In the genomic region with DNA sequence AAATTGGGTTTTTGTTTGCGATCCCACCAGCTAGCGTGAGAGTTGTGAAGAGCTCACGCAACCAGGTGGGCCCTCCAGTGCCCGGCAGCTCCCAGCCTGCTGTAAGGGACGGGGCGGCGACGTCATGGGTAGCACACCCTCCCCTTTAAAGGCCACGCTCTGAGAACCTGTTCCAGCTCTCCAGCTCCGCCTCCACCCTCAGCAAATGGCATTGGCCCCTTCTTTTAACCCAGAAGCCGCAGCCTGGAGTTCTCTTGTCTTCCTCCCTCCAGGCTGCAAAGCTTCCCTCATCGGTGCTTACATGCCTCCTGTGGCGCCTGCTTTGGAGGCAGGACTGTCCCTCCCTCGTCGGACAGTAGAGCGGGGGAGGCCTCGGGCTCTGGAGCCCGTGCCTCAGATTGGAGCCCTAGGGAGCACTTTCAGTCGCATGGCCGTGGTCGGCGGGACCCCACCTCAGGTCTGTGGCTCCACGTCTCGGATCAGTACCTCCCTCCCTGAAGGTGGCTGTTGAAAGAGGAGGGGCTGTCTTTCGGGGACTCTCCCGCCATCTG, we compare ENCODE assay signal across 31 cellular contexts. TPM values are rescaled to one million over a fixed set of nuclear protein-coding genes. Genes with fewer than 3 reads are reported as not detected.
A peak's percentile ranks its signal among the peaks of the same experiment; 100 is the strongest.
DNase-seq lines count a peak whose midpoint lies in the region; ATAC-seq, FAIRE-seq and TF ChIP-seq lines count a peak whose summit lies in the region.
"Had no signal": no experiment of that assay in that cellular context is flagged by ENCODE, and none has a peak within 500 bp of the region (broad histone marks: within the 10 kb centered on the region; RNA-seq: fewer than 3 reads in every experiment).

No MANE protein-coding gene starts in this region.

- TF ChIP-seq RAD21 in HepG2 (CRISPR knock-in tag; IDR thresholded peaks at IDR 0.05), result no peak

- TF ChIP-seq EP300 in HepG2 (IDR thresholded peaks at IDR 0.05; ENCODE audit: low read depth in 2 of 2, low read length in 2 of 2) (no peak), HepG2 (CRISPR knock-in tag; IDR thresholded peaks at IDR 0.05; ENCODE audit: borderline replicate concordance) (no peak), sigmoid colon (IDR thresholded peaks at IDR 0.05) (no peak)

- H3K4me3 Mint-ChIP-seq in GM23338 (no peak overlapping the region), endothelial cell (ENCODE audit: unreplicated experiment) (no peak overlapping the region)
- H3K4me3 Mint-ChIP-seq: activated CD4-positive, alpha-beta T cell treated with anti-CD3 and anti-CD28 coated beads, Interleukin-2, amount 10 ng/mL, durations not matched to agents 7 days and 5 days; activated naive CD8-positive, alpha-beta T cell treated with anti-CD3 and anti-CD28 coated beads, Interleukin-2, amount 50 U/mL, for 24 hours; central memory CD8-positive, alpha-beta T cell; nephron; WTC11 had no signal

- H3K36me3 ChIP-seq in GM23338 (ENCODE audit: insufficient read depth), result peaks cover 13% of the 10 kb centered on the region; the same call in 1 of the 2 replicates
- peaks cover 32 to 75% of the 10 kb centered on the region in 2 experiments; a peak in 4 of 5 replicates for H3K36me3 ChIP-seq in HepG2 (replicated peaks in 1 of 2; ENCODE audit: control insufficient read depth in 1 of 2, insufficient read depth in 2 of 2, low read length in 2 of 2)
- H3K36me3 ChIP-seq in sigmoid colon, result peaks cover 46 to 97% (median 64%) of the 10 kb centered on the region in 4 donors

- H3K4me1 ChIP-seq in GM23338 (ENCODE audit: insufficient read depth) (no peaks in the 10 kb centered on the region), HepG2 (ENCODE audit: insufficient read depth, low read length) (no peaks in the 10 kb centered on the region), sigmoid colon (no peaks in the 10 kb centered on the region)
- H3K4me1 ChIP-seq: gastrocnemius medialis, parathyroid adenoma, testis had no signal

- peaks cover 3% of the 10 kb centered on the region; the same call in 1 of the 3 replicates for H3K4me1 Mint-ChIP-seq in GM23338
- no peaks in the 10 kb centered on the region for H3K4me1 Mint-ChIP-seq in endothelial cell (ENCODE audit: unreplicated experiment)
- H3K4me1 Mint-ChIP-seq: activated CD4-positive, alpha-beta T cell treated with anti-CD3 and anti-CD28 coated beads, Interleukin-2, amount 10 ng/mL, durations not matched to agents 7 days and 5 days; central memory CD8-positive, alpha-beta T cell; nephron; WTC11 had no signal

- no peak for FAIRE-seq in HepG2 (lab: Jason Lieb, UNC)
- FAIRE-seq: D721Med, GM12892, H54 had no signal

- intact Hi-C loops in HepG2 (cut with micrococcal nuclease; ENCODE audit: unreplicated experiment), result no loop called here
- intact Hi-C loops in sigmoid colon (cut with DNase I), result no loop called here

- no peak overlapping the region for H3K4me3 ChIP-seq in GM23338
- H3K4me3 ChIP-seq in HepG2 (replicated peaks in 1 of 3; ENCODE audit: insufficient read depth in 1 of 3, low read depth in 2 of 3, low read length in 3 of 3), result no peak overlapping the region
- no peak overlapping the region for H3K4me3 ChIP-seq in sigmoid colon
- H3K4me3 ChIP-seq: dorsolateral prefrontal cortex, gastrocnemius medialis, left ventricle myocardium inferior, right lobe of liver, testis had no signal

- peak; percentile 58 for ATAC-seq in GM23338
- no peak for ATAC-seq in HepG2
- ATAC-seq in GM21390 (IDR thresholded peaks at IDR 0.05; ENCODE audit: unreplicated experiment), result no peak
- ATAC-seq: activated naive CD8-positive, alpha-beta T cell treated with anti-CD3 and anti-CD28 coated beads, Interleukin-2, amount 50 U/mL, for 24 hours; gastrocnemius medialis; right lobe of liver; WTC11 had no signal

- H4K20me1 ChIP-seq in GM23338 (replicated peaks; ENCODE audit: insufficient read depth), result peaks cover 2% of the 10 kb centered on the region; the same call in 1 of the 2 replicates
- no peaks in the 10 kb centered on the region for H4K20me1 ChIP-seq in HepG2 (ENCODE audit: insufficient read depth, low read length)

- H3K9me3 Mint-ChIP-seq in GM23338 (peaks cover 3% of the 10 kb centered on the region; the same call in 1 of the 3 replicates), endothelial cell (ENCODE audit: unreplicated experiment) (no peaks in the 10 kb centered on the region)
- H3K9me3 Mint-ChIP-seq: activated CD4-positive, alpha-beta T cell treated with anti-CD3 and anti-CD28 coated beads, Interleukin-2, amount 10 ng/mL, durations not matched to agents 7 days and 5 days; activated naive CD8-positive, alpha-beta T cell treated with anti-CD3 and anti-CD28 coated beads, Interleukin-2, amount 50 U/mL, for 24 hours; central memory CD8-positive, alpha-beta T cell; nephron; WTC11 had no signal

- no TSS peak for BruUV-seq in HepG2 (replicated peaks; lab: Mats Ljungman, UMichigan)

- in situ Hi-C loops in HepG2 (cut with HindIII; ENCODE audit: extremely low pct_ligation_motif_present, low pct_unique_long_range_greater_than_20kb), result no loop called here

- peaks cover 13% of the 10 kb centered on the region for H3K27me3 Mint-ChIP-seq in GM23338 (ENCODE audit: insufficient read depth, low read depth, poor library complexity)
- H3K27me3 Mint-ChIP-seq in endothelial cell (ENCODE audit: unreplicated experiment), result no peaks in the 10 kb centered on the region
- H3K27me3 Mint-ChIP-seq: activated CD4-positive, alpha-beta T cell treated with anti-CD3 and anti-CD28 coated beads, Interleukin-2, amount 10 ng/mL, durations not matched to agents 7 days and 5 days; activated naive CD8-positive, alpha-beta T cell treated with anti-CD3 and anti-CD28 coated beads, Interleukin-2, amount 50 U/mL, for 24 hours; central memory CD8-positive, alpha-beta T cell had no signal

- H3K4me2 ChIP-seq in GM23338 (no peak overlapping the region), HepG2 (ENCODE audit: low read depth, low read length) (no peak overlapping the region)

- no peak for TF ChIP-seq CTCF in GM23338 (conservative IDR thresholded peaks at IDR 0.05; ENCODE audit: low read depth in 2 of 2)
- TF ChIP-seq CTCF in HepG2 (CRISPR knock-in tag; IDR thresholded peaks at IDR 0.05), result no peak
- no peak for TF ChIP-seq CTCF in sigmoid colon (IDR thresholded peaks at IDR 0.05)
- TF ChIP-seq CTCF in endothelial cell (IDR thresholded peaks at IDR 0.05; ENCODE audit: unreplicated experiment), result no peak

- WGBS in HepG2 (ENCODE audit: low lambda C conversion rate), result 91% methylated on average over 26 of the region's 26 CpGs
- WGBS in sigmoid colon, 2 donors, result 92 to 94% methylated on average over 26 of the region's 26 CpGs

- H3F3A ChIP-seq in GM23338 (replicated peaks; ENCODE audit: low read depth), result no peaks in the 10 kb centered on the region

- TF ChIP-seq POLR2A in HepG2 (IDR thresholded peaks at IDR 0.05; ENCODE audit: insufficient read depth in 1 of 2, low read depth in 2 of 2, low read length in 2 of 2), result no peak
- TF ChIP-seq POLR2A in sigmoid colon (IDR thresholded peaks at IDR 0.05), result no peak

- no peaks in the 10 kb centered on the region for H3K9me2 ChIP-seq in GM23338 (ENCODE audit: insufficient read depth)

- peaks cover 69% of the 10 kb centered on the region for H3K36me3 Mint-ChIP-seq in GM23338 (ENCODE audit: low read depth)
- peaks cover 49% of the 10 kb centered on the region for H3K36me3 Mint-ChIP-seq in endothelial cell (ENCODE audit: low read depth, unreplicated experiment)

- DNase-seq in GM23338 (ENCODE audit: low spot score) (no peak), NCI-H187 treated with DMSO at 0.1 percent for 48 hours (lab: John Stamatoyannopoulos, UW) (peak; percentile 32), HepG2 (ENCODE audit: low spot score) (no peak), sigmoid colon (peak; percentile 54), glomerular visceral epithelial cell (ENCODE audit: extremely low spot score) (no peak), SW480 (ENCODE audit: low spot score) (no peak), endothelial cell (ENCODE audit: low spot score) (no peak)
- DNase-seq: activated CD4-positive, alpha-beta T cell treated with anti-CD3 and anti-CD28 coated beads, Interleukin-2, amount 10 ng/mL, durations not matched to agents 7 days and 5 days; activated naive CD8-positive, alpha-beta T cell treated with anti-CD3 and anti-CD28 coated beads, Interleukin-2, amount 50 U/mL, for 24 hours; activated T-cell treated with anti-CD3 and anti-CD28 coated beads, Interleukin-2, amount 50 U/mL, for 48 hours; gastrocnemius medialis; hypothalamus; left ventricle myocardium inferior; NCI-H1105; NCI-H2171; NCI-H524 treated with DMSO at 0.1 percent for 48 hours; Right ventricle myocardium superior; stimulated activated CD4-positive, alpha-beta T cell treated with anti-CD3 and anti-CD28 coated beads, Interleukin-15, amount 100 ng/mL, for 24 hours; stimulated activated naive CD4-positive, alpha-beta T cell; T-helper 9 cell; testis had no signal

- H3K27me3 ChIP-seq in GM23338 (ENCODE audit: insufficient read depth), result no peaks in the 10 kb centered on the region
- no peaks in the 10 kb centered on the region for H3K27me3 ChIP-seq in HepG2 (ENCODE audit: control insufficient read depth in 1 of 2, insufficient read depth in 2 of 2, low read length in 2 of 2)
- H3K27me3 ChIP-seq in sigmoid colon, result no peaks in the 10 kb centered on the region
- H3K27me3 ChIP-seq: dorsolateral prefrontal cortex, gastrocnemius medialis, right lobe of liver, testis had no signal

- POLR2A ChIA-PET in HepG2 (lab: Yijun Ruan, JAX), result no interaction called here

- H2AFZ ChIP-seq in GM23338 (no peak overlapping the region), HepG2 (ENCODE audit: low read length) (no peak overlapping the region)
- H2AFZ ChIP-seq: parathyroid adenoma had no signal

- CTCF ChIA-PET in HepG2 (lab: Yijun Ruan, JAX; ENCODE audit: low intra/inter-chr PET ratio, low total read pairs), result no interaction called here

- H3K79me2 ChIP-seq in GM23338 (replicated peaks; ENCODE audit: insufficient read depth) (no peaks in the 10 kb centered on the region), HepG2 (ENCODE audit: insufficient read depth, low read length) (no peaks in the 10 kb centered on the region)
- H3K79me2 ChIP-seq: parathyroid adenoma had no signal

- no peak overlapping the region for H3K9ac ChIP-seq in HepG2 (ENCODE audit: insufficient read depth, low read depth, low read length)
- H3K9ac ChIP-seq: parathyroid adenoma had no signal

- no peak overlapping the region; the same call in 1 of the 2 replicates for H3K27ac Mint-ChIP-seq in GM23338
- H3K27ac Mint-ChIP-seq in endothelial cell (ENCODE audit: unreplicated experiment), result no peak overlapping the region
- H3K27ac Mint-ChIP-seq: activated CD4-positive, alpha-beta T cell treated with anti-CD3 and anti-CD28 coated beads, Interleukin-2, amount 10 ng/mL, durations not matched to agents 7 days and 5 days; activated naive CD8-positive, alpha-beta T cell treated with anti-CD3 and anti-CD28 coated beads, Interleukin-2, amount 50 U/mL, for 24 hours; nephron; WTC11 had no signal

- H3K27ac ChIP-seq in GM23338 (ENCODE audit: low read depth) (no peak overlapping the region), HepG2 (ENCODE audit: extremely low read length, insufficient read depth, low read length) (no peak overlapping the region), sigmoid colon (no peak overlapping the region)
- H3K27ac ChIP-seq: dorsolateral prefrontal cortex, gastrocnemius medialis, left ventricle myocardium inferior, parathyroid adenoma, right lobe of liver, testis had no signal

- H3K9me3 ChIP-seq in HepG2 (ENCODE audit: low read length) (no peaks in the 10 kb centered on the region), sigmoid colon (no peaks in the 10 kb centered on the region)
- H3K9me3 ChIP-seq: gastrocnemius medialis, left ventricle myocardium inferior, right lobe of liver, testis had no signal

RNA-seq across cellular contexts. Expression of a gene that starts 32.9 kb away (rescaled TPM):
- 74.0 and 86.5 TPM in 2 replicates for total RNA-seq in GM23338 (2014; rRNA removed; shearing (Covaris generic))
- polyA plus RNA-seq in GM23338 (2016; fragmentation: Nextera tagmentation; extraction: Ambion mirVana), result 32.4 and 34.4 TPM in 2 replicates
- total RNA-seq in HepG2 (2016; rRNA removed; fragmentation: Illumina TruSeq; extraction: Trizol), result 35.0 and 42.3 TPM in 2 replicates
- 16.0 and 19.7 TPM in 2 replicates for total RNA-seq in HepG2 (2016; cell fraction: cytosol; rRNA removed; fragmentation: Illumina TruSeq; extraction: Trizol; ENCODE audit: low read depth)
- 35.8 and 36.0 TPM in 2 replicates for total RNA-seq in HepG2 (2016; cell fraction: insoluble cytoplasmic fraction; rRNA removed; fragmentation: Illumina TruSeq; extraction: Trizol)
- 39.8 and 46.1 TPM in 2 replicates for total RNA-seq in HepG2 (2016; cell fraction: membrane; rRNA removed; fragmentation: Illumina TruSeq; extraction: Trizol)
- 20.8 and 21.5 TPM in 2 replicates for total RNA-seq in HepG2 (2016; cell fraction: nucleus; rRNA removed; fragmentation: Illumina TruSeq; extraction: Trizol)
- polyA plus RNA-seq in HepG2 (2011; rRNA removed), result 73.4 and 79.0 TPM in 2 replicates
- polyA plus RNA-seq in HepG2 (2011; cell fraction: cytosol; rRNA removed), result 59.4 and 71.5 TPM in 2 replicates
- polyA plus RNA-seq in HepG2 (2011; cell fraction: nucleus; rRNA removed), result 75.1 and 79.5 TPM in 2 replicates
- 41.3 and 42.5 TPM in 2 replicates for polyA plus RNA-seq in HepG2 (2012)
- 22.2 and 29.0 TPM in 2 replicates for polyA plus RNA-seq in HepG2 (2016; cell fraction: cytosol; fragmentation: Illumina TruSeq; extraction: Trizol; ENCODE audit: low read depth)
- 51.6 and 58.3 TPM in 2 replicates for polyA plus RNA-seq in HepG2 (2016; cell fraction: insoluble cytoplasmic fraction; fragmentation: Illumina TruSeq; extraction: Trizol; ENCODE audit: low read depth)
- polyA plus RNA-seq in HepG2 (2016; cell fraction: membrane; fragmentation: Illumina TruSeq; extraction: Trizol; ENCODE audit: low read depth), result 44.4 and 53.3 TPM in 2 replicates
- polyA plus RNA-seq in HepG2 (2016; cell fraction: nucleus; fragmentation: Illumina TruSeq; extraction: Trizol; ENCODE audit: insufficient read depth, low read depth), result 43.8 and 53.6 TPM in 2 replicates
- 61.4 and 106 TPM in 2 replicates for polyA minus RNA-seq in HepG2 (2011; rRNA and poly(A)+ RNA removed; ENCODE audit: low replicate concordance)
- polyA minus RNA-seq in HepG2 (2011; cell fraction: cytosol; rRNA and poly(A)+ RNA removed), result 36.3 and 37.7 TPM in 2 replicates
- 30.3 and 38.9 TPM in 2 replicates for polyA minus RNA-seq in HepG2 (2011; cell fraction: nucleus; rRNA and poly(A)+ RNA removed)
- 10 to 100 TPM; 46.0 to 61.2 (median 49.5) TPM for total RNA-seq in sigmoid colon
- polyA plus RNA-seq in sigmoid colon, result 10 to 100 TPM; 30.3 to 32.1 (median 30.6) TPM
- total RNA-seq in endothelial cell (ENCODE audit: unreplicated experiment), result 90.7 TPM

RNA-seq across cellular contexts. Expression of a gene that starts 59.8 kb away (rescaled TPM):
- 8.1 and 8.8 TPM in 2 replicates for total RNA-seq in GM23338 (2014; rRNA removed; shearing (Covaris generic))
- polyA plus RNA-seq in GM23338 (2016; fragmentation: Nextera tagmentation; extraction: Ambion mirVana) (4.8 and 6.4 TPM in 2 replicates), HepG2 (2011; rRNA removed) (29.7 and 53.0 TPM in 2 replicates), sigmoid colon (1 to 10 TPM; 1.6 to 5.6 (median 4.8) TPM)
- total RNA-seq in HepG2 (2016; rRNA removed; fragmentation: Illumina TruSeq; extraction: Trizol) (21.2 and 31.7 TPM in 2 replicates), sigmoid colon (1 to 10 TPM in 3 of 4 donors, under 1 TPM in 1; 0.33 to 3.0 (median 1.4) TPM), endothelial cell (ENCODE audit: unreplicated experiment) (6.4 TPM)
- 33.8 and 34.7 TPM in 2 replicates for total RNA-seq in HepG2 (2016; cell fraction: cytosol; rRNA removed; fragmentation: Illumina TruSeq; extraction: Trizol; ENCODE audit: low read depth)
- total RNA-seq in HepG2 (2016; cell fraction: insoluble cytoplasmic fraction; rRNA removed; fragmentation: Illumina TruSeq; extraction: Trizol), result 18.9 and 30.5 TPM in 2 replicates
- 76.3 and 81.9 TPM in 2 replicates for total RNA-seq in HepG2 (2016; cell fraction: membrane; rRNA removed; fragmentation: Illumina TruSeq; extraction: Trizol)
- 18.2 and 22.5 TPM in 2 replicates for total RNA-seq in HepG2 (2016; cell fraction: nucleus; rRNA removed; fragmentation: Illumina TruSeq; extraction: Trizol)
- 23.1 and 35.9 TPM in 2 replicates for polyA plus RNA-seq in HepG2 (2011; cell fraction: cytosol; rRNA removed)
- polyA plus RNA-seq in HepG2 (2011; cell fraction: nucleus; rRNA removed), result 110 and 117 TPM in 2 replicates
- 21.6 and 26.5 TPM in 2 replicates for polyA plus RNA-seq in HepG2 (2012)
- 78.6 and 80.2 TPM in 2 replicates for polyA plus RNA-seq in HepG2 (2016; cell fraction: cytosol; fragmentation: Illumina TruSeq; extraction: Trizol; ENCODE audit: low read depth)
- 31.0 and 42.3 TPM in 2 replicates for polyA plus RNA-seq in HepG2 (2016; cell fraction: insoluble cytoplasmic fraction; fragmentation: Illumina TruSeq; extraction: Trizol; ENCODE audit: low read depth)
- 113 and 128 TPM in 2 replicates for polyA plus RNA-seq in HepG2 (2016; cell fraction: membrane; fragmentation: Illumina TruSeq; extraction: Trizol; ENCODE audit: low read depth)
- 57.1 and 65.3 TPM in 2 replicates for polyA plus RNA-seq in HepG2 (2016; cell fraction: nucleus; fragmentation: Illumina TruSeq; extraction: Trizol; ENCODE audit: insufficient read depth, low read depth)
- 1.5 and 136 TPM in 2 replicates for polyA minus RNA-seq in HepG2 (2011; rRNA and poly(A)+ RNA removed; ENCODE audit: low replicate concordance)
- polyA minus RNA-seq in HepG2 (2011; cell fraction: cytosol; rRNA and poly(A)+ RNA removed), result 23.7 and 26.6 TPM in 2 replicates
- polyA minus RNA-seq in HepG2 (2011; cell fraction: nucleus; rRNA and poly(A)+ RNA removed), result 20.0 and 25.2 TPM in 2 replicates

Comparison
In these comparisons a context has a peak if more than half of its experiments do, and no peak if none do; other contexts are left out.
1. DNase-seq: peak in NCI-H187 treated with DMSO at 0.1 percent for 48 hours (single experiment) and sigmoid colon (single experiment); none in GM23338 (single experiment), HepG2 (single experiment), glomerular visceral epithelial cell (single experiment), SW480 (single experiment) and endothelial cell (single experiment).